In the genomic region with DNA sequence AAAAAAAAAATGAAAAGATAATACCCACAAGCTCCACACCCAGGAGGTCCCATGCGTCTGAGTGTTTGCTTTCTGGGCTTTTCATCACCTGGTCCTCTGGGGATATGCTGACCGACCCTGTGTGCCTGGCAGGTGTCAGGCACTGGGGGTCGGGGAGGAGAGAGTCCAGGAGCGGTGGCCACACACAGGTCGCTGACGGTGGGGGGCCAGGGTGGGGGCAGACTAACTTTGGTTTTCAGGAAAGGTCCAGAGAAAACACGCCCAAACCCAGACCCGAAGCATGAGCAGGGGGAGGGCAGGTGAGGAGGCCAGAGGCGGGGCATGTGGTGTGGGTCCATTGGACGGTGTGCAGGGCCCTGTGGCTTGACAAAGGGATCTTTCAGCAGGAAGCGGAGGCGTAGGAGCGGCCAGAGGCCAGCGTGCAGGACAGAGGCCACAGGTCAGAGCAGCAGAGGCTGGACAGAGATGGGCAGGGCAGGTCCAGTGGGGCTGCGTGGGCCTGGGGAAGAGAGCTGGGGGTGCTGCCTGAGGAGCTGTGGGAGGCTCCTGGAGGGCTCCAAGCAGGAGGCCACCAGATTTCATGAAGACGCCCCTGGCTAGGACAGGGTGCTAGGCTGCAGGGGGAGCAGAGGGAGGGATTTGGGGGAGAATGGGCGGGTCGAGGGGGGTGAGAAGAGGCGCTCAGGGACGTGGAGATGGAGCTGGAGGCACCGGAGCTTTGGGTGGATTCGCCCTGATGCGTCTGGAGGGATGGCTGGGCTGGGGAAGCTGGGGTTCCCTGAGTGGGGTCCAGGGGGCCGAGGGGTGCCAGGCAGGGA, we compare ENCODE assay signal across 8 cellular contexts. TPM values are rescaled to one million over a fixed set of nuclear protein-coding genes. Genes with fewer than 3 reads are reported as not detected.
DNase-seq lines count a peak whose midpoint lies in the region; ATAC-seq and TF ChIP-seq lines count a peak whose summit lies in the region.
"Had no signal": no experiment of that assay in that cellular context is flagged by ENCODE, and none has a peak within 500 bp of the region (broad histone marks: within the 10 kb centered on the region; RNA-seq: fewer than 3 reads in every experiment).

No MANE protein-coding gene starts in this region.

- DNase-seq in AG09309 (ENCODE audit: low read depth) (no peak), fibroblast of villous mesenchyme (ENCODE audit: low read depth) (no peak), NCI-H82 (lab: John Stamatoyannopoulos, UW) (no peak), DMS153 (lab: John Stamatoyannopoulos, UW) (no peak)

- H3K9ac ChIP-seq in KMS-11, result no peak overlapping the region

- TF ChIP-seq CTCF in AG09309 (IDR thresholded peaks at IDR 0.05; ENCODE audit: control insufficient read depth, insufficient read depth, low read depth, low read length, missing control alignments) (no peak), KMS-11 (conservative IDR thresholded peaks at IDR 0.05; ENCODE audit: low read depth, low read length) (no peak), fibroblast of villous mesenchyme (IDR thresholded peaks at IDR 0.05; ENCODE audit: insufficient read depth, low read depth, low read length) (no peak)

- H3K79me2 ChIP-seq in KMS-11 (ENCODE audit: insufficient read depth, low read depth), result no peaks in the 10 kb centered on the region

- H3K27ac ChIP-seq in KMS-11, result no peak overlapping the region
- H3K27ac ChIP-seq: body of pancreas had no signal

- H4K20me1 ChIP-seq in KMS-11 (ENCODE audit: insufficient read depth), result no peaks in the 10 kb centered on the region

- H3K4me1 ChIP-seq in KMS-11 (ENCODE audit: low read depth, poor library complexity, severe bottlenecking), result peaks cover 27% of the 10 kb centered on the region

- ATAC-seq in GM21390 (IDR thresholded peaks at IDR 0.05; ENCODE audit: unreplicated experiment), result no peak

- peak overlapping the region; percentile 36; the same call in 1 of the 2 replicates for H3K4me3 ChIP-seq in AG09309 (ENCODE audit: control insufficient read depth, low read depth, low read length)
- no peak overlapping the region for H3K4me3 ChIP-seq in KMS-11 (IDR thresholded peaks at IDR 0.05; ENCODE audit: insufficient read depth, low read depth, low read length)
- H3K4me3 ChIP-seq in fibroblast of villous mesenchyme (ENCODE audit: low read depth, low read length), result peak overlapping the region; percentile 57

- H2AFZ ChIP-seq in KMS-11 (ENCODE audit: low read depth), result no peak overlapping the region

- peaks cover 84% of the 10 kb centered on the region for H3K27me3 ChIP-seq in KMS-11 (ENCODE audit: insufficient read depth, low read depth)

- peak overlapping the region; percentile 80; the same call in 1 of the 2 replicates for H3K4me2 ChIP-seq in KMS-11

- H3K36me3 ChIP-seq in KMS-11 (ENCODE audit: insufficient read depth), result no peaks in the 10 kb centered on the region

RNA-seq across cellular contexts. Expression of a gene that starts 15.8 kb away (rescaled TPM):
- not detected in 2 replicates for total RNA-seq in fibroblast of villous mesenchyme
- total RNA-seq: subcutaneous adipose tissue had no signal

RNA-seq across cellular contexts. Expression of a gene that starts 38.4 kb away (rescaled TPM):
- 77.0 and 95.9 TPM in 2 replicates for total RNA-seq in fibroblast of villous mesenchyme

RNA-seq across cellular contexts. Expression of a gene that starts 45.0 kb away (rescaled TPM):
- 132 and 137 TPM in 2 replicates for total RNA-seq in fibroblast of villous mesenchyme

RNA-seq across cellular contexts. Expression of a gene that starts 57.6 kb away (rescaled TPM):
- 6.5 and 7.1 TPM in 2 replicates for total RNA-seq in fibroblast of villous mesenchyme

RNA-seq across cellular contexts. Expression of a gene that starts 58.4 kb away (rescaled TPM):
- total RNA-seq in fibroblast of villous mesenchyme, result 2.2 and 8.1 TPM in 2 replicates
